Comparison of ENCODE assay signal across 13 cellular contexts in the genomic region with DNA sequence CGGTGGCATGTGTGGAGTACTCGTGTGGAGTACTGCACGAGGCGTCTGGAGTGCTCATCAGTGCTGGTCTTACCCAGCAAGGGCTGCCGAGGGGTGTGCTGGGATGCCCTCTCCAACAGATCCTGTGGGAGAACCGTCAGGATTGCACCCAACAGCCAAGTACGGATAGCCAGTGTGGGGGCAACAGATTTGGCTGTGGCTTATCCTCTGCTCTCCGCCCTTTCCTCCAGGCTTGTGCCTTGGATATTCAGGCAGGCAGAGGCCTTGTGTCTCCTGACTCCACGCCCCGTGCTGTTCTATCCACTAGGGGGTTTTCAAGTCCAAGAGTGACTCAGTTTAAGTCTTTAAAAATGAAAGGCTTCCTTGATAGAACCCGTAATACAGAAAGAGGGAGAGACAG.
DNase-seq lines count a peak whose midpoint lies in the region; FAIRE-seq and TF ChIP-seq lines count a peak whose summit lies in the region.
"Had no signal": no experiment of that assay in that cellular context is flagged by ENCODE, and none has a peak within 500 bp of the region (broad histone marks: within the 10 kb centered on the region; RNA-seq: fewer than 3 reads in every experiment).

No MANE protein-coding gene starts in this region.

- no peaks in the 10 kb centered on the region for H3K36me3 Mint-ChIP-seq in endothelial cell (ENCODE audit: low read depth, unreplicated experiment)
- no peaks in the 10 kb centered on the region for H3K36me3 Mint-ChIP-seq in activated naive CD4-positive, alpha-beta T cell treated with anti-CD3 and anti-CD28 coated beads for 36 hours (ENCODE audit: low read depth)

- no peaks in the 10 kb centered on the region for H3K9me3 Mint-ChIP-seq in endothelial cell (ENCODE audit: unreplicated experiment)
- no peaks in the 10 kb centered on the region for H3K9me3 Mint-ChIP-seq in activated naive CD4-positive, alpha-beta T cell treated with anti-CD3 and anti-CD28 coated beads for 36 hours

- H3K27ac ChIP-seq in osteoblast (ENCODE audit: low read depth, low read length): no peak overlapping the region

- H3K36me3 ChIP-seq in osteoblast (ENCODE audit: insufficient read depth, low read length): no peaks in the 10 kb centered on the region
- H3K36me3 ChIP-seq: BLaER1 treated with 17β-estradiol and CSF1 and Interleukin-3, amounts not matched to agents 10 nM and 100 nM had no signal

- no peaks in the 10 kb centered on the region for H4K20me1 ChIP-seq in osteoblast (ENCODE audit: insufficient read depth, low read length)
- H4K20me1 ChIP-seq: BLaER1 treated with 17β-estradiol and CSF1 and Interleukin-3, amounts not matched to agents 10 nM and 100 nM had no signal

- peak overlapping the region; percentile 90 for H3K27ac Mint-ChIP-seq in endothelial cell (ENCODE audit: unreplicated experiment)
- H3K27ac Mint-ChIP-seq in activated naive CD4-positive, alpha-beta T cell treated with anti-CD3 and anti-CD28 coated beads for 36 hours: no peak overlapping the region

- H3K4me1 Mint-ChIP-seq in endothelial cell (ENCODE audit: unreplicated experiment): peaks cover 23% of the 10 kb centered on the region
- no peaks in the 10 kb centered on the region for H3K4me1 Mint-ChIP-seq in activated naive CD4-positive, alpha-beta T cell treated with anti-CD3 and anti-CD28 coated beads for 36 hours (ENCODE audit: low read depth)

- TF ChIP-seq POLR2A in NB4 (IDR thresholded peaks at IDR 0.05; ENCODE audit: extremely low read depth, insufficient read length): no peak

- H3K9me3 ChIP-seq in osteoblast (ENCODE audit: low read depth, low read length): no peaks in the 10 kb centered on the region

- H3K79me2 ChIP-seq in osteoblast (ENCODE audit: insufficient read depth, low read length): no peaks in the 10 kb centered on the region

- peaks cover 9% of the 10 kb centered on the region for H3K4me1 ChIP-seq in osteoblast (ENCODE audit: insufficient read depth, low read length)

- no peak for FAIRE-seq in GM19239 (lab: Jason Lieb, UNC)
- FAIRE-seq: colon, G401.6 had no signal

- H3K4me2 ChIP-seq in osteoblast (ENCODE audit: insufficient read depth, low read length): no peak overlapping the region

- no peak overlapping the region for H3K4me3 ChIP-seq in NB4 (ENCODE audit: low read depth, low read length)
- H3K4me3 ChIP-seq in osteoblast (ENCODE audit: insufficient read depth, low read length): no peak overlapping the region
- H3K4me3 ChIP-seq: BLaER1 treated with 17β-estradiol and CSF1 and Interleukin-3, amounts not matched to agents 10 nM and 100 nM had no signal

- TF ChIP-seq CTCF in GM12873 (IDR thresholded peaks at IDR 0.05; ENCODE audit: insufficient read depth, low read depth, low read length, missing control alignments) (peak; percentile 24), NB4 (IDR thresholded peaks at IDR 0.05; ENCODE audit: low read depth, low read length) (peak; percentile 33), endothelial cell (IDR thresholded peaks at IDR 0.05; ENCODE audit: unreplicated experiment) (no peak), osteoblast (IDR thresholded peaks at IDR 0.05; ENCODE audit: extremely low read depth, low read depth, low read length) (peak; percentile 22)

- peaks cover 4% of the 10 kb centered on the region for H3K27me3 Mint-ChIP-seq in endothelial cell (ENCODE audit: unreplicated experiment)
- peaks cover 2% of the 10 kb centered on the region for H3K27me3 Mint-ChIP-seq in activated naive CD4-positive, alpha-beta T cell treated with anti-CD3 and anti-CD28 coated beads for 36 hours (ENCODE audit: low read depth)

- no peak overlapping the region for H3K4me3 Mint-ChIP-seq in endothelial cell (ENCODE audit: unreplicated experiment)
- H3K4me3 Mint-ChIP-seq in activated naive CD4-positive, alpha-beta T cell treated with anti-CD3 and anti-CD28 coated beads for 36 hours: no peak overlapping the region

- CTCF ChIA-PET in activated naive CD4-positive, alpha-beta T cell treated with anti-CD3 and anti-CD28 coated beads for 36 hours (lab: Charles Lee): no interaction called here

- intact Hi-C loops in activated naive CD4-positive, alpha-beta T cell treated with anti-CD3 and anti-CD28 coated beads for 36 hours (cut with micrococcal nuclease): no loop called here

- DNase-seq in NB4 (ENCODE audit: low read depth) (peak; percentile 42), endothelial cell (ENCODE audit: low spot score) (no peak), osteoblast (ENCODE audit: insufficient read length, low spot score, missing footprints) (no peak), NCI-H187 (lab: John Stamatoyannopoulos, UW) (no peak), GM19239 (ENCODE audit: insufficient read length, low spot score) (no peak), hippocampal formation (lab: John Stamatoyannopoulos, UW) (no peak)
- DNase-seq in activated naive CD4-positive, alpha-beta T cell treated with anti-CD3 and anti-CD28 coated beads for 36 hours: no peak
- DNase-seq: NK-92 treated with Interleukin-12 subunit alpha and Interleukin-12 subunit beta, amount 100 ng/mL, for 24 hours; stimulated activated naive CD4-positive, alpha-beta T cell treated with Interleukin-2 at 50 U/mL for 16 hours had no signal

- no peak overlapping the region for H2AFZ ChIP-seq in osteoblast (ENCODE audit: low read length)

- H3K27me3 ChIP-seq in osteoblast (ENCODE audit: insufficient read depth, low read length): no peaks in the 10 kb centered on the region
- H3K27me3 ChIP-seq: BLaER1 treated with 17β-estradiol and CSF1 and Interleukin-3, amounts not matched to agents 10 nM and 100 nM had no signal
